In genomic region chr18:22594155-22594690, GRCh38 we compare ENCODE assay signal across 21 cellular contexts.
"Had no signal": no experiment of that assay in that cellular context is flagged by ENCODE, and none has a peak within 500 bp of the region (broad histone marks: within the 10 kb centered on the region; RNA-seq: fewer than 3 reads in every experiment).

No MANE protein-coding gene starts in this region.

- FAIRE-seq: endothelial cell of umbilical vein, islet of Langerhans had no signal

- H2AFZ ChIP-seq: hepatocyte had no signal

- H3K4me2 ChIP-seq: hepatocyte had no signal

- H3K9me3 ChIP-seq: colonic mucosa, mucosa of descending colon, neutrophil, sigmoid colon, stomach, thoracic aorta, transverse colon had no signal

- H3K27me3 ChIP-seq: colonic mucosa, hepatocyte, neutrophil, sigmoid colon, stomach, transverse colon had no signal

- H3K4me1 ChIP-seq: colonic mucosa, sigmoid colon, stomach, transverse colon had no signal

- H3K4me3 ChIP-seq: colonic mucosa, hepatocyte, mucosa of descending colon, sigmoid colon, skin epidermis, stomach, thoracic aorta, transverse colon had no signal

- DNase-seq: colonic mucosa; dermis blood vessel endothelial cell; erythroblast; foreskin keratinocyte; head of caudate nucleus; kidney glomerular epithelial cell; mucosa of descending colon; naive thymus-derived CD8-positive, alpha-beta T cell; sigmoid colon; stimulated activated CD4-positive, alpha-beta T cell treated with anti-CD3 and anti-CD28 coated beads, Interleukin-2, amount 100 ng/mL, for 24 hours; stimulated activated CD4-positive, alpha-beta T cell treated with anti-CD3 and anti-CD28 coated beads, Interleukin-4, amount 100 ng/mL, for 4 hours; stimulated activated naive CD4-positive, alpha-beta T cell; stomach; substantia nigra; transverse colon had no signal

- H3K79me2 ChIP-seq: hepatocyte had no signal

- ATAC-seq: foreskin keratinocyte; mucosa of descending colon; naive thymus-derived CD8-positive, alpha-beta T cell had no signal

- H3K27ac ChIP-seq: colonic mucosa, foreskin keratinocyte, hepatocyte, neutrophil, sigmoid colon, skin epidermis, stomach, thoracic aorta, transverse colon had no signal

- H3K36me3 ChIP-seq: colonic mucosa, neutrophil, sigmoid colon, stomach, thoracic aorta, transverse colon had no signal
